8 cellular contexts compared by ENCODE assay signal in the genomic region with DNA sequence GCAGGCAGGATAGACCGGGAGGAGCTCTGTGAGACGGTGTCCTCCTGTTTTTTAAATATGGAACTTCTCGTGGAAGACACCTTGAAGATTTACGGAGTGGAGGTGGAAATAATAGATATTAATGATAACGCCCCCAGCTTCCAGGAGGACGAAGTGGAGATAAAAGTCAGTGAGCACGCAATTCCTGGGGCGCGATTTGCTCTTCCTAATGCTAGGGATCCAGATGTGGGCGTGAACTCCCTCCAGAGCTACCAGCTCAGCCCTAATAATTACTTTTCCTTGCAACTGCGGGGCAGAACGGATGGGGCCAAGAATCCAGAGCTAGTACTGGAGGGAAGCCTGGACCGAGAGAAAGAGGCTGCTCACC. TPM values are rescaled to one million over a fixed set of nuclear protein-coding genes. Genes with fewer than 3 reads are reported as not detected.
DNase-seq lines count a peak whose midpoint lies in the region; ATAC-seq and TF ChIP-seq lines count a peak whose summit lies in the region.

No MANE protein-coding gene starts in this region.

- H3K27me3 ChIP-seq in CD4-positive, alpha-beta memory T cell (ENCODE audit: insufficient read depth, low read length): peaks cover 36% of the 10 kb centered on the region
- H3K27me3 ChIP-seq in HUES64 (ENCODE audit: insufficient read depth, low read length) (peaks cover 10% of the 10 kb centered on the region), duodenal mucosa (ENCODE audit: control insufficient read depth in 1 of 2, insufficient read depth in 2 of 2, low read length in 2 of 2) (peaks cover 0 to 8% of the 10 kb centered on the region in 2 donors), neural cell (ENCODE audit: insufficient read depth, low read depth, low read length) (no peaks in the 10 kb centered on the region), PC-3 (ENCODE audit: low read length) (no peaks in the 10 kb centered on the region)

- no peak overlapping the region for H2AFZ ChIP-seq in neural cell (ENCODE audit: low read depth, low read length)
- no peak overlapping the region for H2AFZ ChIP-seq in PC-3 (ENCODE audit: low read length)

- H3K9me2 ChIP-seq in neural cell (ENCODE audit: insufficient read depth, low read length) (no peaks in the 10 kb centered on the region), PC-3 (replicated peaks; ENCODE audit: low read length) (no peaks in the 10 kb centered on the region)

- no peaks in the 10 kb centered on the region for H4K20me1 ChIP-seq in neural cell (ENCODE audit: insufficient read depth)
- no peaks in the 10 kb centered on the region for H4K20me1 ChIP-seq in PC-3 (ENCODE audit: low read length)

- peaks cover 0 to 11% (median 3%) of the 10 kb centered on the region in 4 donors for H3K4me1 Mint-ChIP-seq in CD4-positive, alpha-beta memory T cell

- no peak for TF ChIP-seq EP300 in neural cell (conservative IDR thresholded peaks at IDR 0.05; ENCODE audit: poor library complexity, severe bottlenecking)

- H3K9me3 Mint-ChIP-seq in CD4-positive, alpha-beta memory T cell: peaks cover 4 to 70% (median 56%) of the 10 kb centered on the region in 8 donors

- peak overlapping the region in 4 of 7 donors; percentile 37 to 84 (median 78) for H3K27ac Mint-ChIP-seq in CD4-positive, alpha-beta memory T cell

- peaks cover 53 to 63% of the 10 kb centered on the region in 2 donors for H3K27me3 Mint-ChIP-seq in CD4-positive, alpha-beta memory T cell

- H3K4me2 ChIP-seq in neural cell (ENCODE audit: low read length) (no peak overlapping the region), PC-3 (ENCODE audit: low read length) (no peak overlapping the region)

- peaks cover 19 to 25% of the 10 kb centered on the region in 2 donors for H3K36me3 Mint-ChIP-seq in CD4-positive, alpha-beta memory T cell

- TF ChIP-seq CTCF in neural cell (IDR thresholded peaks at IDR 0.05; ENCODE audit: poor library complexity, severe bottlenecking) (no peak), PC-3 (conservative IDR thresholded peaks at IDR 0.05; ENCODE audit: low read depth, low read length) (no peak)

- H3K27ac ChIP-seq in CD4-positive, alpha-beta memory T cell (ENCODE audit: low read depth, low read length): no peak overlapping the region
- H3K27ac ChIP-seq in HUES64 (ENCODE audit: low read depth, low read length) (no peak overlapping the region), duodenal mucosa (ENCODE audit: low read depth, low read length) (no peak overlapping the region), neural cell (ENCODE audit: low read length) (no peak overlapping the region), PC-3 (ENCODE audit: low read length) (no peak overlapping the region)

- H3K9me3 ChIP-seq in CD4-positive, alpha-beta memory T cell (ENCODE audit: control insufficient read depth in 1 of 2, low read length in 2 of 2): peaks cover 0 to 4% of the 10 kb centered on the region in 2 donors
- H3K9me3 ChIP-seq in HUES64 (ENCODE audit: insufficient read depth, low read depth, low read length): peaks cover 62% of the 10 kb centered on the region
- peaks cover 57 to 86% of the 10 kb centered on the region in 2 donors for H3K9me3 ChIP-seq in duodenal mucosa (ENCODE audit: control insufficient read depth in 1 of 2, low read length in 2 of 2)
- H3K9me3 ChIP-seq in neural cell (ENCODE audit: low read length): peaks cover 88% of the 10 kb centered on the region
- H3K9me3 ChIP-seq in PC-3 (ENCODE audit: low read length): no peaks in the 10 kb centered on the region

- WGBS in HUES64: 91% methylated on average over 13 of the region's 13 CpGs

- peak overlapping the region in 1 of 2 donors; percentile 33 for H3K4me3 ChIP-seq in CD4-positive, alpha-beta memory T cell (ENCODE audit: low read length in 2 of 2)
- peak overlapping the region; percentile 57 for H3K4me3 ChIP-seq in HUES64 (ENCODE audit: low read length)
- H3K4me3 ChIP-seq in duodenal mucosa (ENCODE audit: low read depth in 1 of 2, low read length in 2 of 2): peak overlapping the region; percentile 53 to 59
- peak overlapping the region; percentile 39 for H3K4me3 ChIP-seq in neural cell (ENCODE audit: low read length)
- H3K4me3 ChIP-seq in PC-3 (ENCODE audit: low read length): no peak overlapping the region

- peaks cover 8% of the 10 kb centered on the region for H3K4me1 ChIP-seq in CD4-positive, alpha-beta memory T cell (ENCODE audit: insufficient read depth, low read length)
- no peaks in the 10 kb centered on the region for H3K4me1 ChIP-seq in HUES64 (ENCODE audit: insufficient read depth, low read length)
- no peaks in the 10 kb centered on the region for H3K4me1 ChIP-seq in duodenal mucosa (ENCODE audit: control insufficient read depth in 1 of 2, insufficient read depth in 2 of 2, low read length in 2 of 2)
- H3K4me1 ChIP-seq in PC-3 (ENCODE audit: insufficient read depth, low read length): no peaks in the 10 kb centered on the region

- H3K9ac ChIP-seq in HUES64 (ENCODE audit: low read depth, low read length): peak overlapping the region; percentile 57; the same call in 1 of the 2 replicates
- H3K9ac ChIP-seq in duodenal mucosa (ENCODE audit: low read depth in 1 of 2, low read length in 2 of 2): no peak overlapping the region
- no peak overlapping the region for H3K9ac ChIP-seq in neural cell (ENCODE audit: low read length)
- no peak overlapping the region for H3K9ac ChIP-seq in PC-3 (ENCODE audit: low read length)

- intact Hi-C loops in CD4-positive, alpha-beta memory T cell (cut with micrococcal nuclease): no loop called here
- intact Hi-C loops in PC-3 (cut with micrococcal nuclease): no loop called here

- no peak for ATAC-seq in HG03095 (IDR thresholded peaks at IDR 0.05; ENCODE audit: unreplicated experiment)
- ATAC-seq in PC-3: no peak

- H3K79me2 ChIP-seq in neural cell (replicated peaks; ENCODE audit: insufficient read depth, low read length): peaks cover 58% of the 10 kb centered on the region
- H3K79me2 ChIP-seq in PC-3 (ENCODE audit: low read length): no peaks in the 10 kb centered on the region

- POLR2A ChIA-PET in CD4-positive, alpha-beta memory T cell (lab: Charles Lee; ENCODE audit: partially characterized antibody): interaction anchor here (1.3 kb wide), 1 partner anchor 143 kb away, joined by 4 read pairs; no protein-coding TSS in a partner anchor
- POLR2A ChIA-PET in PC-3 (lab: Charles Lee; ENCODE audit: unreplicated experiment): no interaction called here

- TF ChIP-seq RAD21 in neural cell (conservative IDR thresholded peaks at IDR 0.05): no peak

- no peaks in the 10 kb centered on the region for H3K36me3 ChIP-seq in CD4-positive, alpha-beta memory T cell (ENCODE audit: insufficient read depth, low read length)
- H3K36me3 ChIP-seq in HUES64 (ENCODE audit: insufficient read depth, low read length) (peaks cover 64% of the 10 kb centered on the region; the same call in 1 of the 2 replicates), duodenal mucosa (ENCODE audit: control insufficient read depth in 1 of 2, insufficient read depth in 2 of 2, low read length in 2 of 2) (peaks cover 3 to 4% of the 10 kb centered on the region in 2 donors), neural cell (ENCODE audit: insufficient read depth, low read length) (peaks cover 84% of the 10 kb centered on the region), PC-3 (ENCODE audit: low read depth, low read length) (no peaks in the 10 kb centered on the region; the same call in 1 of the 2 replicates)

- H3K4me3 Mint-ChIP-seq in CD4-positive, alpha-beta memory T cell: peak overlapping the region in 7 of 8 donors; percentile 46 to 83 (median 79)

- BruUV-seq in PC-3 (replicated peaks; lab: Mats Ljungman, UMichigan): no TSS peak

- no peak for DNase-seq in CD4-positive, alpha-beta memory T cell
- DNase-seq in PC-3: no peak
- no peak for DNase-seq in UCSD-AML1 (lab: John Stamatoyannopoulos, UW; ENCODE audit: unreplicated experiment)
- DNase-seq in SW 1271 (lab: John Stamatoyannopoulos, UW): no peak

- CTCF ChIA-PET in CD4-positive, alpha-beta memory T cell (lab: Charles Lee; ENCODE audit: partially characterized antibody): interaction anchor here (0.7 to 2.3 kb wide), 8 partner anchors 9 to 136 kb away, joined by 3 to 18 read pairs (median 6); a partner anchor contains a TSS
- CTCF ChIA-PET in PC-3 (lab: Charles Lee): interaction anchor here (0.6 kb wide), 1 partner anchor 250 kb away, joined by 3 read pairs; no protein-coding TSS in a partner anchor

- H3F3A ChIP-seq in neural cell (ENCODE audit: insufficient read depth, low read length, poor library complexity, severe bottlenecking): peaks cover 5% of the 10 kb centered on the region
- H3F3A ChIP-seq in PC-3 (ENCODE audit: low read length, unreplicated experiment): no peaks in the 10 kb centered on the region

TF ChIP-seq in neural cell, 6 proteins besides CTCF, POLR2A, EP300 and RAD21 (continues in another document):
- TF ChIP-seq EZH2 (IDR thresholded peaks at IDR 0.05; ENCODE audit: borderline replicate concordance, insufficient read depth, low read length, poor library complexity, severe bottlenecking): no peak
- no peak for TF ChIP-seq MXI1 (conservative IDR thresholded peaks at IDR 0.05; ENCODE audit: poor library complexity, severe bottlenecking)

RNA-seq across cellular contexts. Expression of a gene that starts 0.6 kb away (rescaled TPM):
- total RNA-seq in CD4-positive, alpha-beta memory T cell: under 1 TPM; 0.20 to 0.36 TPM
- not detected for polyA plus RNA-seq in CD4-positive, alpha-beta memory T cell
- 0.90 TPM for polyA plus RNA-seq in HUES64 (2013, experiment 1 of 2)
- polyA plus RNA-seq in HUES64 (2013, experiment 2 of 2): 1.0 TPM
- 0.32 and 0.62 TPM in 2 replicates for polyA plus RNA-seq in neural cell
- polyA minus RNA-seq in neural cell: 15.3 and 21.2 TPM in 2 replicates
- total RNA-seq in PC-3 (2014; rRNA removed): 0.66 and 0.92 TPM in 2 replicates

RNA-seq across cellular contexts. Expression of a gene that starts 4.0 kb away (rescaled TPM):
- under 1 TPM; 0.32 to 0.33 TPM for total RNA-seq in CD4-positive, alpha-beta memory T cell
- polyA plus RNA-seq in CD4-positive, alpha-beta memory T cell: under 1 TPM in 1 of 2 donors, not detected in 1; 0.03 TPM
- 4.6 TPM for polyA plus RNA-seq in HUES64 (2013, experiment 1 of 2)
- 5.5 TPM for polyA plus RNA-seq in HUES64 (2013, experiment 2 of 2)
- 4.7 and 5.1 TPM in 2 replicates for polyA plus RNA-seq in neural cell
- polyA minus RNA-seq in neural cell: 36.0 and 40.6 TPM in 2 replicates
- total RNA-seq in PC-3 (2014; rRNA removed): 0.44 and 1.4 TPM in 2 replicates

RNA-seq across cellular contexts. Expression of a gene that starts 8.7 kb away (rescaled TPM):
- under 1 TPM; 0.25 to 0.35 TPM for total RNA-seq in CD4-positive, alpha-beta memory T cell
- polyA plus RNA-seq in CD4-positive, alpha-beta memory T cell: not detected
- polyA plus RNA-seq in HUES64 (2013, experiment 1 of 2): 8.2 TPM
- 8.7 TPM for polyA plus RNA-seq in HUES64 (2013, experiment 2 of 2)
- polyA plus RNA-seq in neural cell: 7.3 and 8.1 TPM in 2 replicates
- 31.9 and 40.4 TPM in 2 replicates for polyA minus RNA-seq in neural cell
- 0.23 and 0.84 TPM in 2 replicates for total RNA-seq in PC-3 (2014; rRNA removed)

RNA-seq across cellular contexts. Expression of a gene that starts 8.8 kb away (rescaled TPM):
- total RNA-seq in CD4-positive, alpha-beta memory T cell: under 1 TPM; 0.11 to 0.17 TPM
- not detected for polyA plus RNA-seq in CD4-positive, alpha-beta memory T cell
- polyA plus RNA-seq in HUES64 (2013, experiment 1 of 2): not detected
- 0.13 TPM for polyA plus RNA-seq in HUES64 (2013, experiment 2 of 2)
- 0.11 and 0.56 TPM in 2 replicates for polyA plus RNA-seq in neural cell
- 11.7 and 13.5 TPM in 2 replicates for polyA minus RNA-seq in neural cell
- total RNA-seq in PC-3 (2014; rRNA removed): 0.11 and 0.52 TPM in 2 replicates

RNA-seq across cellular contexts. Expression of a gene that starts 13.7 kb away (rescaled TPM):
- under 1 TPM; 0.22 to 0.26 TPM for total RNA-seq in CD4-positive, alpha-beta memory T cell
- under 1 TPM in 1 of 2 donors, not detected in 1; 0.11 TPM for polyA plus RNA-seq in CD4-positive, alpha-beta memory T cell
- polyA plus RNA-seq in HUES64 (2013, experiment 1 of 2): 11.1 TPM
- 16.9 TPM for polyA plus RNA-seq in HUES64 (2013, experiment 2 of 2)
- 29.2 and 34.4 TPM in 2 replicates for polyA plus RNA-seq in neural cell
- 97.4 and 98.9 TPM in 2 replicates for polyA minus RNA-seq in neural cell
- total RNA-seq in PC-3 (2014; rRNA removed): 1.1 and 1.8 TPM in 2 replicates
